In the genomic region with DNA sequence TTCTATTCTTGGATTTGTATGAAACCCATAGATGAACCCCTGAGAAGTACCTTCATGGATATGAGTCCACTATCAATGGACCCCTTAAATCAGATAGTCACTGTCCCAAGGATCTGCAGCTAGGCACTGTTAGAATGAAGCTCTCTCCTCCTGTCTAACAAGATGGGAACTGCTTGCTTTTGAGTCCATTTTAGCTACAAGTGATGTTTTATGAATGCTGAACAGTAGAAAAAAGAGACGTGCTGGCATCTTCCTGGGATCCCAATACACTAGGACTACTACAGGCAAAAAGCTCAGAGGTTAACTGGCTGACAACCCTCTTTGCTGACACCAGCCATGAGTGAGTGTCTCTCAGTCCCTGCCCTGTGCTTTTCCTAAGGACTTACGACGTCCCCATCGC, we compare ENCODE assay signal across 16 cellular contexts.
DNase-seq lines count a peak whose midpoint lies in the region; ATAC-seq, FAIRE-seq and TF ChIP-seq lines count a peak whose summit lies in the region.
"Had no signal": no experiment of that assay in that cellular context is flagged by ENCODE, and none has a peak within 500 bp of the region (broad histone marks: within the 10 kb centered on the region; RNA-seq: fewer than 3 reads in every experiment).

No MANE protein-coding gene starts in this region.

- H2AFZ ChIP-seq in astrocyte (ENCODE audit: low read depth, low read length) = no peak overlapping the region

- H3K9ac ChIP-seq in astrocyte (ENCODE audit: low read length) = no peak overlapping the region
- H3K9ac ChIP-seq: BLaER1 treated with 17β-estradiol and CSF1 and Interleukin-3, amounts not matched to agents 10 nM and 100 nM had no signal

- no peaks in the 10 kb centered on the region for H3K79me2 ChIP-seq in astrocyte (ENCODE audit: insufficient read depth, low read length)

- H3K36me3 ChIP-seq in astrocyte (ENCODE audit: insufficient read depth, low read length) (no peaks in the 10 kb centered on the region), esophagus muscularis mucosa (no peaks in the 10 kb centered on the region)
- H3K36me3 ChIP-seq: BLaER1 treated with 17β-estradiol and CSF1 and Interleukin-3, amounts not matched to agents 10 nM and 100 nM; HAP-1 had no signal

- H3K9me3 ChIP-seq in astrocyte (ENCODE audit: insufficient read depth, low read depth, low read length) (peaks cover 3% of the 10 kb centered on the region), esophagus muscularis mucosa (peaks cover 0 to 10% (median 7%) of the 10 kb centered on the region in 4 donors)
- H3K9me3 ChIP-seq: HAP-1 had no signal

- H3K27me3 Mint-ChIP-seq in astrocyte (ENCODE audit: low read depth, unreplicated experiment) (peaks cover 8% of the 10 kb centered on the region), natural killer cell (ENCODE audit: low read depth in 2 of 2) (peaks cover under 1 to 5% of the 10 kb centered on the region in 2 donors)

- H3K4me1 Mint-ChIP-seq in astrocyte (ENCODE audit: low read depth, unreplicated experiment) = peaks cover 21% of the 10 kb centered on the region
- no peaks in the 10 kb centered on the region for H3K4me1 Mint-ChIP-seq in natural killer cell
- H3K4me1 Mint-ChIP-seq: B cell had no signal

- TF ChIP-seq CTCF in astrocyte (IDR thresholded peaks at IDR 0.05; ENCODE audit: insufficient read depth, low read depth, low read length) (no peak), esophagus muscularis mucosa (IDR thresholded peaks at IDR 0.05) (no peak), natural killer cell (IDR thresholded peaks at IDR 0.05) (no peak)

- no peak for TF ChIP-seq EP300 in esophagus muscularis mucosa (IDR thresholded peaks at IDR 0.05)

- H3K27ac Mint-ChIP-seq in astrocyte (ENCODE audit: unreplicated experiment) (peak overlapping the region; percentile 6), natural killer cell (no peak overlapping the region)
- H3K27ac Mint-ChIP-seq: B cell; CD8-positive, alpha-beta T cell had no signal

- intact Hi-C loops in esophagus muscularis mucosa (cut with DNase I) (no loop called here), natural killer cell (cut with micrococcal nuclease) (no loop called here)

- H4K20me1 ChIP-seq in astrocyte (ENCODE audit: insufficient read depth, low read length) = no peaks in the 10 kb centered on the region
- H4K20me1 ChIP-seq: BLaER1 treated with 17β-estradiol and CSF1 and Interleukin-3, amounts not matched to agents 10 nM and 100 nM had no signal

- H3K4me1 ChIP-seq in astrocyte (ENCODE audit: insufficient read depth, low read length) = peaks cover 14% of the 10 kb centered on the region
- H3K4me1 ChIP-seq in esophagus muscularis mucosa = no peaks in the 10 kb centered on the region
- H3K4me1 ChIP-seq: HAP-1 had no signal

- H3K27me3 ChIP-seq in astrocyte (ENCODE audit: insufficient read depth, low read length) = no peaks in the 10 kb centered on the region
- no peaks in the 10 kb centered on the region for H3K27me3 ChIP-seq in layer of hippocampus (ENCODE audit: control insufficient read depth, insufficient read depth, low read length)
- peaks cover 0 to 23% (median 0%) of the 10 kb centered on the region in 4 donors for H3K27me3 ChIP-seq in esophagus muscularis mucosa
- H3K27me3 ChIP-seq: BLaER1 treated with 17β-estradiol and CSF1 and Interleukin-3, amounts not matched to agents 10 nM and 100 nM had no signal

- H3K9me3 Mint-ChIP-seq in astrocyte (ENCODE audit: unreplicated experiment) (peaks cover 11% of the 10 kb centered on the region), natural killer cell (peaks cover 3 to 7% of the 10 kb centered on the region in 2 donors)

- DNase-seq in astrocyte (ENCODE audit: low read depth) (no peak), superior temporal gyrus (ENCODE audit: extremely low spot score) (peak; percentile 68), esophagus muscularis mucosa (ENCODE audit: extremely low spot score) (no peak), natural killer cell (no peak)
- DNase-seq: Calu3; CD8-positive, alpha-beta T cell; DMS79 treated with DMSO at 0.1 percent for 48 hours; GF-D8; IMR-90 had no signal

- no peak overlapping the region for H3K27ac ChIP-seq in astrocyte (ENCODE audit: low read depth, low read length)
- H3K27ac ChIP-seq in cingulate gyrus (ENCODE audit: low read depth, low read length) = peak overlapping the region; percentile 100
- peak overlapping the region; percentile 97 for H3K27ac ChIP-seq in layer of hippocampus (ENCODE audit: low read depth, low read length)
- H3K27ac ChIP-seq in esophagus muscularis mucosa (replicated peaks in 1 of 4) = no peak overlapping the region
- H3K27ac ChIP-seq: BLaER1 treated with 17β-estradiol and CSF1 and Interleukin-3, amounts not matched to agents 10 nM and 100 nM; HL-60 had no signal

- FAIRE-seq in astrocyte (lab: Jason Lieb, UNC) = no peak

- TF ChIP-seq POLR2A in esophagus muscularis mucosa (IDR thresholded peaks at IDR 0.05; ENCODE audit: low read depth) = no peak

- H3K36me3 Mint-ChIP-seq in astrocyte (ENCODE audit: low read depth, unreplicated experiment) (peaks cover 2% of the 10 kb centered on the region), natural killer cell (no peaks in the 10 kb centered on the region)
- H3K36me3 Mint-ChIP-seq: CD8-positive, alpha-beta T cell had no signal

- H3K4me3 ChIP-seq in astrocyte (ENCODE audit: insufficient read depth, low read depth, low read length) = no peak overlapping the region
- no peak overlapping the region for H3K4me3 ChIP-seq in esophagus muscularis mucosa
- H3K4me3 ChIP-seq: BLaER1 treated with 17β-estradiol and CSF1 and Interleukin-3, amounts not matched to agents 10 nM and 100 nM; HAP-1 had no signal

- H3K4me3 Mint-ChIP-seq in astrocyte (ENCODE audit: unreplicated experiment) (no peak overlapping the region), natural killer cell (no peak overlapping the region)
- H3K4me3 Mint-ChIP-seq: B cell; CD8-positive, alpha-beta T cell had no signal

- ATAC-seq in HG02970 (IDR thresholded peaks at IDR 0.05; ENCODE audit: low FRiP score, unreplicated experiment) (no peak), natural killer cell (no peak)
- ATAC-seq: CD8-positive, alpha-beta T cell had no signal

- 73% methylated on average over 4 of the region's 4 CpGs for WGBS in esophagus muscularis mucosa

- H3K4me2 ChIP-seq in astrocyte (ENCODE audit: low read length) = no peak overlapping the region

Comparison
In these comparisons a context has a peak if more than half of its experiments do, and no peak if none do; other contexts are left out.
1. H3K27ac ChIP-seq: peak in cingulate gyrus (single experiment) and layer of hippocampus (single experiment); none in astrocyte (single experiment) and esophagus muscularis mucosa (0 of 4).